ENCODE assay signal across 1 cellular context in the genomic region with DNA sequence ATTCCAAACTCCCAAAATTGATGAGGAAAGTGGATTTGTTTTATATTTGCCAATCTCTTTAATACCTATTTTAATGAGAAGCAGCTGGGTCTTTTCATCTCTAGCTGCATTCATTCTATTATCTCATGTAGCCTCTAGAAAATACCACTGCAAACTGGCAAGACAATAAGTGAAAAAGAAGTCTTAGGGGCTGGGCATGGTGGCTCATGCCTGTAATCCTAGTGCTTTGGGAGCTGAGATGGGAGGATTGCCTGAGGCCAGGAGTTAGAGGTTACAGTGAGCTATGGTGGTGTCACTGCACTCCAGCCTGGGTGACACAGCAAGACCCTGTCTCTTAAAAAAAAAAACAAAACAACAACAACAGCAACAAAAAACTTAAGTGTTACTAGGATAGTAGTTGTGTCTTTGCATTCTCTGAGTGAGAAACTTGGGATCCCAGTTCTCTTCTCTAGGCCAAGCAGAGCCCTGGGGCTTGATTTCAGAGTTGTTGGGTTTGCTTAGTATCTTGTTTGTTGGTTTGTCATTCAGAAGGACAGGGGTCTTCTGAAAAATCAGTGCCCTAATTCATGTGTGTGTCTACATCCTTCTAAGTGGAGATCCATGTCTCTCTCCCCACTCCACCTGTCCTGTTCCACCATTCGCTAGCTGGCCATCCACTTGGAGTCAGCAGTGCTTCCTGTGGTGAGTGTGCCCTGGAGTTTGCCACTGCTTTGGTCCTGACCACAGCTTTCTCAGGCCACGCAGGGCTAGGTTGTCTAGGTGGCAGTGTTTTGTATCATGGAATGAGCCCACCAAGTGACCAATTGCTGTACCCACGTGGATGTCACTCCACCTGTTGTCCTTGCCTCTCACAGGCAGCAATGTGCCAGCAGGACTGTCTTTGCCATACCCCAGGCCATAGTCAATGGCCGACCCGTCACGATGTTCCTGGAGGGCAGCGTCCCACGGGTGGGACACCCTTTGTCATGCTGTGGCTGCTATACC.
TF ChIP-seq lines count a peak whose summit lies in the region.

No MANE protein-coding gene starts in this region.

TF ChIP-seq in K562, 482 proteins besides CTCF, POLR2A, EP300 and RAD21:
- no peak for TF ChIP-seq AFF1 (IDR thresholded peaks at IDR 0.05; ENCODE audit: low read depth in 1 of 2, partially characterized antibody in 2 of 2)
- no peak for TF ChIP-seq FUS (optimal IDR thresholded peaks at IDR 0.05; ENCODE audit: low read depth, low read length)
- no peak for TF ChIP-seq TEAD4 (IDR thresholded peaks at IDR 0.05; ENCODE audit: low read length)
- TF ChIP-seq TEAD4 (CRISPR knock-in tag; IDR thresholded peaks at IDR 0.05; ENCODE audit: borderline replicate concordance), result 0 out of 2 replicates have a peak, but pooled peaks have one; percentile 78
- 0 out of 2 replicates have a peak, but pooled peaks have one; percentile 19 for TF ChIP-seq MED1 (CRISPR knock-in tag; IDR thresholded peaks at IDR 0.05; ENCODE audit: borderline replicate concordance)
- TF ChIP-seq, protein P1, sequence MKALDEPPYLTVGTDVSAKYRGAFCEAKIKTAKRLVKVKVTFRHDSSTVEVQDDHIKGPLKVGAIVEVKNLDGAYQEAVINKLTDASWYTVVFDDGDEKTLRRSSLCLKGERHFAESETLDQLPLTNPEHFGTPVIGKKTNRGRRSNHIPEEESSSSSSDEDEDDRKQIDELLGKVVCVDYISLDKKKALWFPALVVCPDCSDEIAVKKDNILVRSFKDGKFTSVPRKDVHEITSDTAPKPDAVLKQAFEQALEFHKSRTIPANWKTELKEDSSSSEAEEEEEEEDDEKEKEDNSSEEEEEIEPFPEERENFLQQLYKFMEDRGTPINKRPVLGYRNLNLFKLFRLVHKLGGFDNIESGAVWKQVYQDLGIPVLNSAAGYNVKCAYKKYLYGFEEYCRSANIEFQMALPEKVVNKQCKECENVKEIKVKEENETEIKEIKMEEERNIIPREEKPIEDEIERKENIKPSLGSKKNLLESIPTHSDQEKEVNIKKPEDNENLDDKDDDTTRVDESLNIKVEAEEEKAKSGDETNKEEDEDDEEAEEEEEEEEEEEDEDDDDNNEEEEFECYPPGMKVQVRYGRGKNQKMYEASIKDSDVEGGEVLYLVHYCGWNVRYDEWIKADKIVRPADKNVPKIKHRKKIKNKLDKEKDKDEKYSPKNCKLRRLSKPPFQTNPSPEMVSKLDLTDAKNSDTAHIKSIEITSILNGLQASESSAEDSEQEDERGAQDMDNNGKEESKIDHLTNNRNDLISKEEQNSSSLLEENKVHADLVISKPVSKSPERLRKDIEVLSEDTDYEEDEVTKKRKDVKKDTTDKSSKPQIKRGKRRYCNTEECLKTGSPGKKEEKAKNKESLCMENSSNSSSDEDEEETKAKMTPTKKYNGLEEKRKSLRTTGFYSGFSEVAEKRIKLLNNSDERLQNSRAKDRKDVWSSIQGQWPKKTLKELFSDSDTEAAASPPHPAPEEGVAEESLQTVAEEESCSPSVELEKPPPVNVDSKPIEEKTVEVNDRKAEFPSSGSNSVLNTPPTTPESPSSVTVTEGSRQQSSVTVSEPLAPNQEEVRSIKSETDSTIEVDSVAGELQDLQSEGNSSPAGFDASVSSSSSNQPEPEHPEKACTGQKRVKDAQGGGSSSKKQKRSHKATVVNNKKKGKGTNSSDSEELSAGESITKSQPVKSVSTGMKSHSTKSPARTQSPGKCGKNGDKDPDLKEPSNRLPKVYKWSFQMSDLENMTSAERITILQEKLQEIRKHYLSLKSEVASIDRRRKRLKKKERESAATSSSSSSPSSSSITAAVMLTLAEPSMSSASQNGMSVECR (CRISPR knock-in tag; IDR thresholded peaks at IDR 0.05), result 0 out of 2 replicates have a peak, but pooled peaks have one; percentile 25
- no peak for TF ChIP-seq MYC (IDR thresholded peaks at IDR 0.05; ENCODE audit: low read depth, low read length)
- no peak for TF ChIP-seq MYC (CRISPR knock-in tag; IDR thresholded peaks at IDR 0.05; ENCODE audit: borderline replicate concordance, low read depth)
- TF ChIP-seq, protein P2, sequence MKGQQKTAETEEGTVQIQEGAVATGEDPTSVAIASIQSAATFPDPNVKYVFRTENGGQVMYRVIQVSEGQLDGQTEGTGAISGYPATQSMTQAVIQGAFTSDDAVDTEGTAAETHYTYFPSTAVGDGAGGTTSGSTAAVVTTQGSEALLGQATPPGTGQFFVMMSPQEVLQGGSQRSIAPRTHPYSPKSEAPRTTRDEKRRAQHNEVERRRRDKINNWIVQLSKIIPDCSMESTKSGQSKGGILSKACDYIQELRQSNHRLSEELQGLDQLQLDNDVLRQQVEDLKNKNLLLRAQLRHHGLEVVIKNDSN (CRISPR knock-in tag; IDR thresholded peaks at IDR 0.05), result 0 out of 2 replicates have a peak, but pooled peaks have one; percentile 29
- TF ChIP-seq FOXJ3 (CRISPR knock-in tag; IDR thresholded peaks at IDR 0.05), result peak; percentile 64; the same call in 1 of the 2 replicates
- TF ChIP-seq, protein P3, sequence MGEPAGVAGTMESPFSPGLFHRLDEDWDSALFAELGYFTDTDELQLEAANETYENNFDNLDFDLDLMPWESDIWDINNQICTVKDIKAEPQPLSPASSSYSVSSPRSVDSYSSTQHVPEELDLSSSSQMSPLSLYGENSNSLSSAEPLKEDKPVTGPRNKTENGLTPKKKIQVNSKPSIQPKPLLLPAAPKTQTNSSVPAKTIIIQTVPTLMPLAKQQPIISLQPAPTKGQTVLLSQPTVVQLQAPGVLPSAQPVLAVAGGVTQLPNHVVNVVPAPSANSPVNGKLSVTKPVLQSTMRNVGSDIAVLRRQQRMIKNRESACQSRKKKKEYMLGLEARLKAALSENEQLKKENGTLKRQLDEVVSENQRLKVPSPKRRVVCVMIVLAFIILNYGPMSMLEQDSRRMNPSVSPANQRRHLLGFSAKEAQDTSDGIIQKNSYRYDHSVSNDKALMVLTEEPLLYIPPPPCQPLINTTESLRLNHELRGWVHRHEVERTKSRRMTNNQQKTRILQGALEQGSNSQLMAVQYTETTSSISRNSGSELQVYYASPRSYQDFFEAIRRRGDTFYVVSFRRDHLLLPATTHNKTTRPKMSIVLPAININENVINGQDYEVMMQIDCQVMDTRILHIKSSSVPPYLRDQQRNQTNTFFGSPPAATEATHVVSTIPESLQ (CRISPR knock-in tag; IDR thresholded peaks at IDR 0.05), result 0 out of 2 replicates have a peak, but pooled peaks have one; percentile 51
- TF ChIP-seq, protein P4, sequence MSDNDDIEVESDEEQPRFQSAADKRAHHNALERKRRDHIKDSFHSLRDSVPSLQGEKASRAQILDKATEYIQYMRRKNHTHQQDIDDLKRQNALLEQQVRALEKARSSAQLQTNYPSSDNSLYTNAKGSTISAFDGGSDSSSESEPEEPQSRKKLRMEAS (CRISPR knock-in tag; IDR thresholded peaks at IDR 0.05), result peak; percentile 42; the same call in 1 of the 2 replicates
